In genomic region chr3:119794971-119795612, GRCh38 we compare ENCODE assay signal across 1 cellular context.
TF ChIP-seq lines count a peak whose summit lies in the region.

No MANE protein-coding gene starts in this region.

TF ChIP-seq in HepG2, 621 proteins besides CTCF, POLR2A, EP300 and RAD21 (continued from another document and continues in another):
- TF ChIP-seq DRAP1 (CRISPR knock-in tag; IDR thresholded peaks at IDR 0.05) = peak; percentile 60
- peak; percentile 62; the same call in 1 of the 2 replicates for TF ChIP-seq ZNF580 (CRISPR knock-in tag; IDR thresholded peaks at IDR 0.05; ENCODE audit: borderline replicate concordance, low read depth)
- no peak for TF ChIP-seq ZNF564 (CRISPR knock-in tag; IDR thresholded peaks at IDR 0.05)
- TF ChIP-seq BATF2 (CRISPR knock-in tag; IDR thresholded peaks at IDR 0.05) = no peak
- TF ChIP-seq NCOR1 (IDR thresholded peaks at IDR 0.05; ENCODE audit: borderline replicate concordance, low read length) = peak; percentile 88; the same call in 1 of the 2 replicates
- no peak for TF ChIP-seq ZNF354B (CRISPR knock-in tag; IDR thresholded peaks at IDR 0.05)
- TF ChIP-seq REL (CRISPR knock-in tag; conservative IDR thresholded peaks at IDR 0.05) = no peak
- peak; percentile 81; the same call in 1 of the 2 replicates for TF ChIP-seq SKIL (CRISPR knock-in tag; IDR thresholded peaks at IDR 0.05; ENCODE audit: borderline replicate concordance)
- peak; percentile 63; the same call in 1 of the 2 replicates for TF ChIP-seq SRF (IDR thresholded peaks at IDR 0.05; ENCODE audit: low read depth, low read length)
- peak; percentile 93 for TF ChIP-seq MTA1 (CRISPR knock-in tag; IDR thresholded peaks at IDR 0.05; ENCODE audit: borderline replicate concordance)
- TF ChIP-seq MLLT10 (CRISPR knock-in tag; IDR thresholded peaks at IDR 0.05) = no peak
- no peak for TF ChIP-seq HIVEP1 (CRISPR knock-in tag; IDR thresholded peaks at IDR 0.05)
- peak; percentile 84 for TF ChIP-seq PAXIP1 (CRISPR knock-in tag; conservative IDR thresholded peaks at IDR 0.05)
- TF ChIP-seq ZKSCAN5 (CRISPR knock-in tag; IDR thresholded peaks at IDR 0.05) = no peak
- TF ChIP-seq ZNF766 (CRISPR knock-in tag; IDR thresholded peaks at IDR 0.05; ENCODE audit: borderline replicate concordance) = peak; percentile 76; the same call in 1 of the 2 replicates
- TF ChIP-seq ARNT2 (CRISPR knock-in tag; IDR thresholded peaks at IDR 0.05; ENCODE audit: low read depth) = no peak
- TF ChIP-seq CBX5 (CRISPR knock-in tag; IDR thresholded peaks at IDR 0.05; ENCODE audit: borderline replicate concordance) = peak; percentile 53; the same call in 1 of the 2 replicates
- peak; percentile 84 for TF ChIP-seq NCOA2 (CRISPR knock-in tag; IDR thresholded peaks at IDR 0.05)
- TF ChIP-seq MAX (IDR thresholded peaks at IDR 0.05) = no peak
- peak in 1 of 2 experiments; percentile 30; a peak in 1 of 4 replicates for TF ChIP-seq KLF16 (CRISPR knock-in tag; IDR thresholded peaks at IDR 0.05)
- no peak for TF ChIP-seq FIP1L1 (IDR thresholded peaks at IDR 0.05; ENCODE audit: borderline replicate concordance, insufficient read depth, low read depth, low read length)
- 0 out of 2 replicates have a peak, but pooled peaks have one; percentile 48 for TF ChIP-seq NKX3-1 (CRISPR knock-in tag; IDR thresholded peaks at IDR 0.05)
- 0 out of 2 replicates have a peak, but pooled peaks have one; percentile 70 for TF ChIP-seq MAF1 (CRISPR knock-in tag; IDR thresholded peaks at IDR 0.05; ENCODE audit: borderline replicate concordance)
- TF ChIP-seq SRY (CRISPR knock-in tag; IDR thresholded peaks at IDR 0.05) = no peak
- no peak for TF ChIP-seq KLF13 (CRISPR knock-in tag; IDR thresholded peaks at IDR 0.05)
- peak; percentile 57; the same call in 1 of the 2 replicates for TF ChIP-seq SAP130 (CRISPR knock-in tag; IDR thresholded peaks at IDR 0.05; ENCODE audit: low read depth)
- TF ChIP-seq ZNF275 (CRISPR knock-in tag; IDR thresholded peaks at IDR 0.05; ENCODE audit: borderline replicate concordance) = no peak
- TF ChIP-seq FOXA3 (CRISPR knock-in tag; IDR thresholded peaks at IDR 0.05) = peak; percentile 80
- TF ChIP-seq SOX5 (CRISPR knock-in tag; IDR thresholded peaks at IDR 0.05; ENCODE audit: borderline replicate concordance) = peak; percentile 97
- TF ChIP-seq HOXA5 (CRISPR knock-in tag; IDR thresholded peaks at IDR 0.05) = 0 out of 2 replicates have a peak, but pooled peaks have one; percentile 56
- peak; percentile 66; the same call in 1 of the 2 replicates for TF ChIP-seq NCOA1 (CRISPR knock-in tag; IDR thresholded peaks at IDR 0.05)
- TF ChIP-seq RCOR2 (CRISPR knock-in tag; IDR thresholded peaks at IDR 0.05) = peak; percentile 81; the same call in 1 of the 2 replicates
- peak; percentile 64; the same call in 1 of the 2 replicates for TF ChIP-seq TCF7L2 (IDR thresholded peaks at IDR 0.05; ENCODE audit: low read depth, low read length)
- TF ChIP-seq ZNF12 (CRISPR knock-in tag; IDR thresholded peaks at IDR 0.05) = peak; percentile 82; the same call in 1 of the 2 replicates
- TF ChIP-seq ZBTB8A (CRISPR knock-in tag; IDR thresholded peaks at IDR 0.05; ENCODE audit: borderline replicate concordance, low read depth) = no peak
- 0 out of 2 replicates have a peak, but pooled peaks have one; percentile 9 for TF ChIP-seq SMARCE1 (IDR thresholded peaks at IDR 0.05; ENCODE audit: borderline replicate concordance)
- peak; percentile 64; the same call in 1 of the 2 replicates for TF ChIP-seq ZNF414 (CRISPR knock-in tag; IDR thresholded peaks at IDR 0.05)
- TF ChIP-seq ATF2 (CRISPR knock-in tag; IDR thresholded peaks at IDR 0.05) = peak; percentile 71; the same call in 1 of the 2 replicates
- TF ChIP-seq SPEN (CRISPR knock-in tag; IDR thresholded peaks at IDR 0.05; ENCODE audit: low read depth) = no peak
- peak; percentile 67; the same call in 1 of the 2 replicates for TF ChIP-seq ZNF121 (CRISPR knock-in tag; IDR thresholded peaks at IDR 0.05)
- TF ChIP-seq ZNF235 (CRISPR knock-in tag; IDR thresholded peaks at IDR 0.05; ENCODE audit: borderline replicate concordance) = no peak
- no peak for TF ChIP-seq ZNF891 (CRISPR knock-in tag; IDR thresholded peaks at IDR 0.05)
- no peak for TF ChIP-seq KLF9 (CRISPR knock-in tag; IDR thresholded peaks at IDR 0.05; ENCODE audit: low read depth)
- TF ChIP-seq MYC (CRISPR knock-in tag; IDR thresholded peaks at IDR 0.05; ENCODE audit: borderline replicate concordance) = peak; percentile 58; the same call in 1 of the 2 replicates
- TF ChIP-seq THAP8 (CRISPR knock-in tag; IDR thresholded peaks at IDR 0.05; ENCODE audit: borderline replicate concordance) = no peak
- 0 out of 2 replicates have a peak, but pooled peaks have one; percentile 33 for TF ChIP-seq KDM2A (CRISPR knock-in tag; IDR thresholded peaks at IDR 0.05; ENCODE audit: borderline replicate concordance, low read depth)
- 0 out of 2 replicates have a peak, but pooled peaks have one; percentile 38 for TF ChIP-seq ZNF501 (CRISPR knock-in tag; IDR thresholded peaks at IDR 0.05)
- TF ChIP-seq PBX3 (CRISPR knock-in tag; IDR thresholded peaks at IDR 0.05; ENCODE audit: borderline replicate concordance) = no peak
- peak; percentile 66; the same call in 1 of the 2 replicates for TF ChIP-seq ELF3 (CRISPR knock-in tag; IDR thresholded peaks at IDR 0.05)
- peak; percentile 65 for TF ChIP-seq TBL1XR1 (IDR thresholded peaks at IDR 0.05; ENCODE audit: borderline replicate concordance, low read length, partially characterized antibody)
- peak; percentile 84 for TF ChIP-seq ZNF292 (CRISPR knock-in tag; IDR thresholded peaks at IDR 0.05; ENCODE audit: borderline replicate concordance, low read depth)
- peak; percentile 78; the same call in 1 of the 2 replicates for TF ChIP-seq CREM (IDR thresholded peaks at IDR 0.05)
- TF ChIP-seq CREM (CRISPR knock-in tag; IDR thresholded peaks at IDR 0.05) = no peak
- no peak for TF ChIP-seq SP1 (IDR thresholded peaks at IDR 0.05)
- TF ChIP-seq SP1 (CRISPR knock-in tag; IDR thresholded peaks at IDR 0.05) = peak; percentile 61
- no peak for TF ChIP-seq FOXP1 (IDR thresholded peaks at IDR 0.05)
- TF ChIP-seq FOXP1 (CRISPR knock-in tag; IDR thresholded peaks at IDR 0.05) = peak; percentile 81
- no peak for TF ChIP-seq ZNF780A (CRISPR knock-in tag; IDR thresholded peaks at IDR 0.05)
- peak; percentile 84; the same call in 1 of the 2 replicates for TF ChIP-seq THRA (CRISPR knock-in tag; IDR thresholded peaks at IDR 0.05; ENCODE audit: borderline replicate concordance)
- no peak for TF ChIP-seq HCFC1 (IDR thresholded peaks at IDR 0.05; ENCODE audit: low read depth, low read length)
